In the genomic region with DNA sequence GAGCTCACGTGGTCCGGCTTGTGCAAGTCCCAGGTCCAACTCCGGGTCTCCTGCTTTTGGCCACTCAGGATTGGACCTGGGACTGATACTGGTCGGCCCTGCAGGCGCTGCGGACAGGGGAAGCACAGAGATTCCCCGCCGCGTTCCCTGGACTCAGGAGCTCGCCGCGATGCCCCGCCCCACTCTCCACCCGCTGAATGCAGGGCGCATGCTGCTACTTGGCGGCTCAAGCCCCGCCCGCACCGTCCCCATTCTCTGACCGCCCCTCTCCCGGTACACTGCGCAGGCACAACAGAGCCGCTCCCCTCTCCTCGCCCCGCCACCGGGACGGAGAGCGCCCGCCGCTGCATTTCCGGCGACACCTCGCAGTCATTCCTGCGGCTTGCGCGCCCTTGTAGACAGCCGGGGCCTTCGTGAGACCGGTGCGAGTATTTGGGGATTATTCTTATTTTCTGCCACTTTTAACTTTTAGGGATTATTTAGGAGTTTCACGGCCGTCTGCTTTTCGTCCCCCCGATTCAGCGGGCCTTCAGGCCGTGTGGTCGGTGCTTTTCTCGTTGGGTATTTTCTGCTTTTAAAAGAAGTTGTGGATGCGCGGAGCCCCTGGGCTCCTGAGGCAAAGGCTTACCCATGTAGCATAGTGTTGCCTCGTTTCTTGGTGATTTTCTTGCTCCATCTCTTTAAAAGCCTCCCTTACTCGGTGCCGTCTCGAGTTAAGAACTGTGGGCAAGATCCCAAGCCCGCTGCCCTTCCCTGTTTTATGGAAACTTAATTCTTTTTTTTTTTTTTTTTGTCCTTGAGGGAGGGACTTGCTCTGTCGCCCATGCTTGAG, we compare ENCODE assay signal across 8 cellular contexts. TPM values are rescaled to one million over a fixed set of nuclear protein-coding genes. Genes with fewer than 3 reads are reported as not detected.
A peak's percentile ranks its signal among the peaks of the same experiment; 100 is the strongest.
DNase-seq lines count a peak whose midpoint lies in the region; ATAC-seq, FAIRE-seq and TF ChIP-seq lines count a peak whose summit lies in the region.

A gene (plus strand): TSS at position 251 of the 832 bp plus-strand sequence. CDS start 1,544 bp downstream, outside the sequence.

- H3K36me3 Mint-ChIP-seq in T-helper 17 cell (ENCODE audit: low read depth), result peaks cover 4% of the 10 kb centered on the region

- peak within 1 kb of the TSS; percentile 86 for H3K4me3 ChIP-seq in psoas muscle

- H3K9me3 ChIP-seq in T-helper 17 cell (ENCODE audit: control insufficient read depth, low read length, poor library complexity, severe bottlenecking) (no peaks in the 10 kb centered on the region), psoas muscle (no peaks in the 10 kb centered on the region)

- DNase-seq in GM13976 (ENCODE audit: low spot score) (peak; percentile 98), NCI-H146 treated with DMSO at 0.1 percent for 48 hours (lab: John Stamatoyannopoulos, UW; ENCODE audit: unreplicated experiment) (peak; percentile 94), T-helper 17 cell (peak; percentile 42 to 71 (median 67)), left ventricle myocardium superior (peak; percentile 100), psoas muscle (peak; percentile 100), urothelium cell line (ENCODE audit: low spot score) (peak; percentile 95)

- intact Hi-C loops in left ventricle myocardium superior (cut with micrococcal nuclease) (no loop called here), psoas muscle (cut with DNase I) (loop anchor here (1.0 to 2.0 kb wide), 4 partner anchors 24 to 29 kb away; a partner anchor contains a TSS)

- in situ Hi-C loops in GM13976 (cut with MboI; ENCODE audit: low sequenced_read_pairs, unreplicated experiment), result no loop called here

- no peak for FAIRE-seq in urothelium cell line (lab: Jason Lieb, UNC)

- H3K27ac ChIP-seq in angular gyrus (ENCODE audit: low read depth, low read length) (peak within 1 kb of the TSS; percentile 85), psoas muscle (peak within 1 kb of the TSS; percentile 93)

- H3K27me3 Mint-ChIP-seq in T-helper 17 cell, result no peaks in the 10 kb centered on the region

- TF ChIP-seq CTCF in GM13976 (IDR thresholded peaks at IDR 0.05; ENCODE audit: borderline replicate concordance, control extremely low read depth, extremely low read depth, insufficient read depth, missing control alignments) (no peak), psoas muscle (IDR thresholded peaks at IDR 0.05) (no peak)

- H3K27me3 ChIP-seq in psoas muscle (ENCODE audit: insufficient read depth in 3 of 3, low read length in 2 of 3), result no peaks in the 10 kb centered on the region

- peak within 1 kb of the TSS; percentile 98 for H3K4me3 Mint-ChIP-seq in T-helper 17 cell

- WGBS in psoas muscle, 3 donors, result 0 to 1% (median 0%) methylated on average over 50 to 56 of the region's 56 CpGs

- H3K27ac Mint-ChIP-seq in T-helper 17 cell, result peak within 1 kb of the TSS; percentile 88

- H3K4me1 Mint-ChIP-seq in T-helper 17 cell, result peaks cover 30% of the 10 kb centered on the region

- H3K4me1 ChIP-seq in psoas muscle, result peaks cover 22% of the 10 kb centered on the region

- ATAC-seq in HG02870 (IDR thresholded peaks at IDR 0.05; ENCODE audit: unreplicated experiment), result peak; percentile 99
- peak; percentile 84 for ATAC-seq in T-helper 17 cell
- ATAC-seq in left ventricle myocardium superior, result peak; percentile 99
- peak; percentile 98 to 99 (median 98) for ATAC-seq in psoas muscle

- peaks cover 0 to 22% of the 10 kb centered on the region in 2 donors for H3K36me3 ChIP-seq in psoas muscle (ENCODE audit: insufficient read depth in 1 of 2, low read depth in 1 of 2)

RNA-seq across cellular contexts. Expression of the gene that starts here (rescaled TPM):
- total RNA-seq in T-helper 17 cell (10 to 100 TPM; 31.5 to 37.5 TPM), left ventricle myocardium superior (128 TPM), psoas muscle (10 to 100 TPM; 74.3 to 90.7 (median 86.7) TPM)
- polyA plus RNA-seq in psoas muscle, result 100 to 1,000 TPM in 2 of 3 donors, 10 to 100 TPM in 1; 64.4 to 161 (median 104) TPM

Comparison
In these comparisons a context has a peak if more than half of its experiments do, and no peak if none do; other contexts are left out.
1. Peak in every context shown above with its lines: DNase-seq, ATAC-seq, H3K4me3 ChIP-seq and H3K27ac ChIP-seq.